27 cellular contexts compared by ENCODE assay signal in the genomic region with DNA sequence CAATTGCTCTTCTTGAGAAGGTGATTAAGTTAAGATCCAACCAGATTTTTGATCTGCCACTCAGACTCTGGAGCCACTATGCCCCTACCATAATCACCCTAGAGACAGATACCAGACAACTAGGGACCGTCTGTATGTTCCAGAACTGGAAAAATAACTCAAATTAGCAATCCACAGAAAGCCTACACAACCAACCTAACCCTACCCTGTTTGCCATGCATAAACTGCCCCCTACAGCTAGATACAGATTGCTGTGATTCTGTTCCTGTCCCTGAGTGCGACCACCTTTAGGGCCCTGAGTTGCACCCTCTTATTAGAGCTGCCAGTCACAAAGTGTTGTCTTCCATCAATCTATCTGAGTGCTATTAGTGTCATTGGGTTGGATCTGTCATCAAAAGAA.
"Had no signal": no experiment of that assay in that cellular context is flagged by ENCODE, and none has a peak within 500 bp of the region (broad histone marks: within the 10 kb centered on the region; RNA-seq: fewer than 3 reads in every experiment).

No MANE protein-coding gene starts in this region.

- FAIRE-seq: bronchial epithelial cell, K562 had no signal

- H3K9me3 Mint-ChIP-seq: activated CD8-positive, alpha-beta T cell treated with anti-CD3 and anti-CD28 coated beads for 36 hours; activated naive CD8-positive, alpha-beta T cell treated with anti-CD3 and anti-CD28 coated beads, Interleukin-2, amount 50 U/mL, for 24 hours; activated T-cell treated with anti-CD3 and anti-CD28 coated beads, Interleukin-2, amount 50 U/mL, for 24 hours; activated T-helper 1 cell treated with anti-CD3 and anti-CD28 coated beads, Interleukin-12 subunit alpha, Interleukin-12 subunit beta, Interleukin-2, Interleukin-4 antibody, amounts not matched to agents 30 ng/mL and 10 ng/mL and 1 ng/mL, durations not matched to agents 14 hours and 24 hours and 36 hours had no signal

- DNase-seq: activated CD4-positive, alpha-beta T cell treated with anti-CD3 and anti-CD28 coated beads for 4 hours; activated CD8-positive, alpha-beta T cell treated with anti-CD3 and anti-CD28 coated beads for 36 hours; activated effector memory CD4-positive, alpha-beta T cell treated with Interleukin-2 at 50 U/mL for 16 hours; activated naive CD4-positive, alpha-beta T cell; activated naive CD8-positive, alpha-beta T cell treated with anti-CD3 and anti-CD28 coated beads, Interleukin-2, amount 50 U/mL, for 24 hours; activated T-cell treated with anti-CD3 and anti-CD28 coated beads, Interleukin-2, amount 50 U/mL, for 24 hours; amniotic stem cell; body of pancreas; central memory CD4-positive, alpha-beta T cell; Karpas-422; NCI-H1105 treated with DMSO at 0.1 percent for 48 hours; NCI-H1436 treated with DMSO at 0.1 percent for 48 hours; NCI-H187; NCI-H2081; NCI-H446; NCI-H524 treated with DMSO at 0.1 percent for 48 hours; Peyer's patch; Right ventricle myocardium superior; SJCRH30; T-helper 17 cell; T-helper 9 cell had no signal

- H3K27me3 ChIP-seq: ascending aorta, body of pancreas, Peyer's patch, SJCRH30 had no signal

- H3K4me3 ChIP-seq: ascending aorta, body of pancreas, K562, Peyer's patch, SJCRH30 had no signal

- ATAC-seq: activated CD8-positive, alpha-beta T cell treated with anti-CD3 and anti-CD28 coated beads for 36 hours; activated naive CD4-positive, alpha-beta T cell treated with anti-CD3 and anti-CD28 coated beads, Interleukin-2, amount 50 U/mL, for 72 hours; activated naive CD8-positive, alpha-beta T cell treated with anti-CD3 and anti-CD28 coated beads, Interleukin-2, amount 50 U/mL, for 24 hours; body of pancreas; K562; T-helper 17 cell had no signal

- H3K4me3 Mint-ChIP-seq: activated CD8-positive, alpha-beta T cell treated with anti-CD3 and anti-CD28 coated beads for 36 hours; activated naive CD8-positive, alpha-beta T cell treated with anti-CD3 and anti-CD28 coated beads, Interleukin-2, amount 50 U/mL, for 24 hours; activated T-cell treated with anti-CD3 and anti-CD28 coated beads, Interleukin-2, amount 50 U/mL, for 24 hours; activated T-helper 1 cell treated with anti-CD3 and anti-CD28 coated beads, Interleukin-12 subunit alpha, Interleukin-12 subunit beta, Interleukin-2, Interleukin-4 antibody, amounts not matched to agents 30 ng/mL and 10 ng/mL and 1 ng/mL, durations not matched to agents 14 hours and 24 hours and 36 hours; T-helper 17 cell had no signal

- H3K4me1 Mint-ChIP-seq: activated naive CD8-positive, alpha-beta T cell treated with anti-CD3 and anti-CD28 coated beads, Interleukin-2, amount 50 U/mL, for 24 hours; T-helper 17 cell had no signal

- H3K36me3 ChIP-seq: ascending aorta, Peyer's patch, SJCRH30 had no signal

- H3K27ac Mint-ChIP-seq: activated CD8-positive, alpha-beta T cell treated with anti-CD3 and anti-CD28 coated beads for 36 hours; activated naive CD4-positive, alpha-beta T cell treated with anti-CD3 and anti-CD28 coated beads, Interleukin-2, amount 50 U/mL, for 72 hours; activated naive CD8-positive, alpha-beta T cell treated with anti-CD3 and anti-CD28 coated beads, Interleukin-2, amount 50 U/mL, for 24 hours; activated T-cell treated with anti-CD3 and anti-CD28 coated beads, Interleukin-2, amount 50 U/mL, for 24 hours; activated T-helper 1 cell treated with anti-CD3 and anti-CD28 coated beads, Interleukin-12 subunit alpha, Interleukin-12 subunit beta, Interleukin-2, Interleukin-4 antibody, amounts not matched to agents 30 ng/mL and 10 ng/mL and 1 ng/mL, durations not matched to agents 14 hours and 24 hours and 36 hours; T-helper 17 cell had no signal

- H3K9me3 ChIP-seq: ascending aorta, body of pancreas, Peyer's patch, SJCRH30 had no signal

- H3K27ac ChIP-seq: ascending aorta, body of pancreas, Peyer's patch, RWPE1, SJCRH30 had no signal

- H3K36me3 Mint-ChIP-seq: activated naive CD4-positive, alpha-beta T cell treated with anti-CD3 and anti-CD28 coated beads, Interleukin-2, amount 50 U/mL, for 72 hours had no signal

- H3K27me3 Mint-ChIP-seq: activated CD8-positive, alpha-beta T cell treated with anti-CD3 and anti-CD28 coated beads for 36 hours; activated naive CD8-positive, alpha-beta T cell treated with anti-CD3 and anti-CD28 coated beads, Interleukin-2, amount 50 U/mL, for 24 hours; activated T-cell treated with anti-CD3 and anti-CD28 coated beads, Interleukin-2, amount 50 U/mL, for 24 hours; T-helper 17 cell had no signal

- H3K4me1 ChIP-seq: ascending aorta, body of pancreas, Peyer's patch, SJCRH30 had no signal
